ENCODE assay signal across 8 cellular contexts in genomic region chr4:121950680-121951569, GRCh38. TPM values are rescaled to one million over a fixed set of nuclear protein-coding genes. Genes with fewer than 3 reads are reported as not detected.
DNase-seq lines count a peak whose midpoint lies in the region; ATAC-seq and TF ChIP-seq lines count a peak whose summit lies in the region.

No MANE protein-coding gene starts in this region.

- DNase-seq in A172 (ENCODE audit: low spot score) = peak; percentile 14
- peak; percentile 8 for DNase-seq in T-helper 9 cell
- DNase-seq in choroid plexus epithelial cell (ENCODE audit: low read depth) = peak; percentile 14
- DNase-seq in lower leg skin (ENCODE audit: low spot score in 2 of 2) = peak in 1 of 2 donors; percentile 84
- no peak for DNase-seq in stimulated activated naive B cell treated with anti-CD40 and anti-IgM and Interleukin-4, amounts not matched to agents 10 μg/mL and 1 μg/mL and 100 μg/mL, for 72 hours
- DNase-seq in GF-D8 (lab: John Stamatoyannopoulos, UW) = no peak

- peak overlapping the region; percentile 57 for H3K4me3 ChIP-seq in choroid plexus epithelial cell (ENCODE audit: low read depth, low read length)
- H3K4me3 ChIP-seq in lower leg skin (ENCODE audit: low read depth, poor library complexity, severe bottlenecking) = peak overlapping the region; percentile 22

- H3K36me3 Mint-ChIP-seq in stimulated activated naive B cell treated with anti-CD40 and anti-IgM and Interleukin-4, amounts not matched to agents 10 μg/mL and 1 μg/mL and 100 μg/mL, for 72 hours = no peaks in the 10 kb centered on the region

- H3K4me3 Mint-ChIP-seq in stimulated activated naive B cell treated with anti-CD40 and anti-IgM and Interleukin-4, amounts not matched to agents 10 μg/mL and 1 μg/mL and 100 μg/mL, for 72 hours = peak overlapping the region; percentile 84 to 85

- H3K4me1 Mint-ChIP-seq in stimulated activated naive B cell treated with anti-CD40 and anti-IgM and Interleukin-4, amounts not matched to agents 10 μg/mL and 1 μg/mL and 100 μg/mL, for 72 hours = peaks cover 9 to 13% of the 10 kb centered on the region in 2 donors

- ATAC-seq in GM18873 (IDR thresholded peaks at IDR 0.05; ENCODE audit: low FRiP score, unreplicated experiment) (peak; percentile 30), HG03066 (IDR thresholded peaks at IDR 0.05; ENCODE audit: low read depth, unreplicated experiment) (peak; percentile 32)
- peak; percentile 45 to 59 for ATAC-seq in stimulated activated naive B cell treated with anti-CD40 and anti-IgM and Interleukin-4, amounts not matched to agents 10 μg/mL and 1 μg/mL and 100 μg/mL, for 72 hours (replicated peaks)

- 0% methylated on average over 35 to 46 of the region's 83 CpGs for WGBS in lower leg skin, 2 donors

- TF ChIP-seq POLR2A in lower leg skin (IDR thresholded peaks at IDR 0.05) = no peak

- intact Hi-C loops in lower leg skin (cut with DNase I; ENCODE audit: low total_unique reads) = no loop called here

- H3K9me3 Mint-ChIP-seq in stimulated activated naive B cell treated with anti-CD40 and anti-IgM and Interleukin-4, amounts not matched to agents 10 μg/mL and 1 μg/mL and 100 μg/mL, for 72 hours = no peaks in the 10 kb centered on the region

- TF ChIP-seq CTCF in choroid plexus epithelial cell (conservative IDR thresholded peaks at IDR 0.05; ENCODE audit: low read depth, low read length) = no peak
- TF ChIP-seq CTCF in lower leg skin (IDR thresholded peaks at IDR 0.05) = no peak

- peaks cover 41 to 59% of the 10 kb centered on the region in 2 donors for H3K27me3 Mint-ChIP-seq in stimulated activated naive B cell treated with anti-CD40 and anti-IgM and Interleukin-4, amounts not matched to agents 10 μg/mL and 1 μg/mL and 100 μg/mL, for 72 hours

- H3K27ac Mint-ChIP-seq in stimulated activated naive B cell treated with anti-CD40 and anti-IgM and Interleukin-4, amounts not matched to agents 10 μg/mL and 1 μg/mL and 100 μg/mL, for 72 hours = no peak overlapping the region

RNA-seq across cellular contexts. Expression of gene TRPC3, which starts 0.9 kb away (rescaled TPM):
- total RNA-seq in A172 (2014; rRNA removed; shearing (Covaris generic)) = 0.57 and 0.98 TPM in 2 replicates
- total RNA-seq in lower leg skin = under 1 TPM; 0.06 to 0.38 (median 0.25) TPM

Comparison
In these comparisons a context has a peak if more than half of its experiments do, and no peak if none do; other contexts are left out.
1. DNase-seq: peak in A172 (single experiment), T-helper 9 cell (single experiment) and choroid plexus epithelial cell (single experiment); none in stimulated activated naive B cell treated with anti-CD40 and anti-IgM and Interleukin-4, amounts not matched to agents 10 μg/mL and 1 μg/mL and 100 μg/mL, for 72 hours (single experiment) and GF-D8 (single experiment).
2. Peak in every context shown above with its lines, with median percentiles within 50 percentile points of each other: ATAC-seq.